42 cellular contexts compared by ENCODE assay signal in genomic region chr1:203210350-203210749, GRCh38. TPM values are rescaled to one million over a fixed set of nuclear protein-coding genes. Genes with fewer than 3 reads are reported as not detected.
"Had no signal": no experiment of that assay in that cellular context is flagged by ENCODE, and none has a peak within 500 bp of the region (broad histone marks: within the 10 kb centered on the region; RNA-seq: fewer than 3 reads in every experiment).

No MANE protein-coding gene starts in this region.

- DNase-seq: activated effector memory CD4-positive, alpha-beta T cell treated with anti-CD3 and anti-CD28 coated beads, Interleukin-2, amount 50 U/mL, for 16 hours; activated effector memory CD4-positive, alpha-beta T cell treated with Interleukin-2 at 50 U/mL for 16 hours; activated gamma-delta T cell; activated gamma-delta T cell treated with Interleukin-2 at 50 U/mL for 16 hours; activated naive CD4-positive, alpha-beta T cell; activated naive CD4-positive, alpha-beta T cell treated with anti-CD3 and anti-CD28 coated beads for 36 hours; activated naive CD4-positive, alpha-beta T cell treated with anti-CD3 and anti-CD28 coated beads, Interleukin-2, amount 10 ng/mL, durations not matched to agents 7 days and 5 days; activated naive CD4-positive, alpha-beta T cell treated with anti-CD3 and anti-CD28 coated beads, Interleukin-2, amount 50 U/mL, for 16 hours; activated naive CD4-positive, alpha-beta T cell treated with Interleukin-2 at 50 U/mL for 16 hours; activated naive CD8-positive, alpha-beta T cell treated with anti-CD3 and anti-CD28 coated beads for 36 hours; activated naive CD8-positive, alpha-beta T cell treated with anti-CD3 and anti-CD28 coated beads, Interleukin-2, amount 10 ng/mL, durations not matched to agents 7 days and 5 days; activated naive CD8-positive, alpha-beta T cell treated with anti-CD3 and anti-CD28 coated beads, Interleukin-2, amount 50 U/mL, for 24 hours; activated T-cell treated with anti-CD3 and anti-CD28 coated beads, Interleukin-2, amount 50 U/mL, for 48 hours; activated T-cell treated with anti-CD3 and anti-CD28 coated beads, Interleukin-2, amount 50 U/mL, for 72 hours; adrenal gland; amniotic stem cell; amygdala; anterior cingulate cortex; aorta; body of pancreas; brain microvascular endothelial cell; caudate nucleus; central memory CD4-positive, alpha-beta T cell; cerebellar nuclear complex; colonic mucosa had no signal

- H3K9me3 ChIP-seq: adrenal gland, ascending aorta, body of pancreas, breast epithelium, colonic mucosa had no signal

- H3K27me3 Mint-ChIP-seq: activated naive CD4-positive, alpha-beta T cell treated with anti-CD3 and anti-CD28 coated beads, Interleukin-2, amount 50 U/mL, for 24 hours; activated naive CD8-positive, alpha-beta T cell; activated naive CD8-positive, alpha-beta T cell treated with anti-CD3 and anti-CD28 coated beads for 36 hours had no signal

- FAIRE-seq: astrocyte, bronchial epithelial cell, colon had no signal

- H3K4me1 Mint-ChIP-seq: activated naive CD4-positive, alpha-beta T cell treated with anti-CD3 and anti-CD28 coated beads, Interleukin-2, amount 10 ng/mL, durations not matched to agents 7 days and 5 days; activated naive CD4-positive, alpha-beta T cell treated with anti-CD3 and anti-CD28 coated beads, Interleukin-2, amount 50 U/mL, for 24 hours; activated naive CD8-positive, alpha-beta T cell treated with anti-CD3 and anti-CD28 coated beads for 36 hours; activated naive CD8-positive, alpha-beta T cell treated with anti-CD3 and anti-CD28 coated beads, Interleukin-2, amount 50 U/mL, for 24 hours; activated T-helper 17 cell treated with anti-CD3 and anti-CD28 coated beads, Interleukin-2, amount 50 U/mL, for 72 hours; central memory CD8-positive, alpha-beta T cell had no signal

- H3K27ac Mint-ChIP-seq: activated naive CD4-positive, alpha-beta T cell treated with anti-CD3 and anti-CD28 coated beads for 36 hours; activated naive CD4-positive, alpha-beta T cell treated with anti-CD3 and anti-CD28 coated beads, Interleukin-2, amount 10 ng/mL, durations not matched to agents 7 days and 5 days; activated naive CD4-positive, alpha-beta T cell treated with anti-CD3 and anti-CD28 coated beads, Interleukin-2, amount 50 U/mL, for 24 hours; activated naive CD4-positive, alpha-beta T cell treated with anti-CD3 and anti-CD28 coated beads, Interleukin-2, amount 50 U/mL, for 72 hours; activated naive CD8-positive, alpha-beta T cell; activated naive CD8-positive, alpha-beta T cell treated with anti-CD3 and anti-CD28 coated beads for 36 hours; activated naive CD8-positive, alpha-beta T cell treated with anti-CD3 and anti-CD28 coated beads, Interleukin-2, amount 10 ng/mL, durations not matched to agents 7 days and 5 days; activated naive CD8-positive, alpha-beta T cell treated with anti-CD3 and anti-CD28 coated beads, Interleukin-2, amount 50 U/mL, for 24 hours; activated T-cell treated with anti-CD3 and anti-CD28 coated beads, Interleukin-2, amount 50 U/mL, for 72 hours; activated T-helper 1 cell treated with anti-CD3 and anti-CD28 coated beads, Interleukin-12 subunit alpha, Interleukin-12 subunit beta, Interleukin-2, Interleukin-4 antibody, amounts not matched to agents 30 ng/mL and 10 ng/mL and 1 ng/mL, durations not matched to agents 14 hours and 24 hours and 36 hours; activated T-helper 17 cell treated with anti-CD3 and anti-CD28 coated beads, Interleukin-2, amount 50 U/mL, for 72 hours; activated T-helper 2 cell treated with anti-CD3 and anti-CD28 coated beads, Interferon-gamma antibody, Interleukin-2, Interleukin-4, amounts not matched to agents 10 μg/mL and 5 μg/mL and 100 μg/mL, durations not matched to agents 14 hours and 24 hours and 36 hours; brain had no signal

- H3K27ac ChIP-seq: adrenal gland, ascending aorta, body of pancreas, brain microvascular endothelial cell, breast epithelium, cardiac muscle cell, colonic mucosa had no signal

- H3K4me3 ChIP-seq: adrenal gland, ascending aorta, body of pancreas, breast epithelium, cardiac muscle cell, colonic mucosa had no signal

- ATAC-seq: activated naive CD4-positive, alpha-beta T cell treated with anti-CD3 and anti-CD28 coated beads, Interleukin-2, amount 50 U/mL, for 72 hours; activated naive CD8-positive, alpha-beta T cell treated with anti-CD3 and anti-CD28 coated beads, Interleukin-2, amount 50 U/mL, for 24 hours; activated T-cell treated with anti-CD3 and anti-CD28 coated beads, Interleukin-2, amount 50 U/mL, for 72 hours; activated T-helper 17 cell treated with anti-CD3 and anti-CD28 coated beads, Interleukin-2, amount 50 U/mL, for 72 hours; body of pancreas had no signal

- H3K9me3 Mint-ChIP-seq: activated naive CD4-positive, alpha-beta T cell treated with anti-CD3 and anti-CD28 coated beads for 36 hours; activated naive CD4-positive, alpha-beta T cell treated with anti-CD3 and anti-CD28 coated beads, Interleukin-2, amount 10 ng/mL, durations not matched to agents 7 days and 5 days; activated naive CD4-positive, alpha-beta T cell treated with anti-CD3 and anti-CD28 coated beads, Interleukin-2, amount 50 U/mL, for 24 hours; activated naive CD4-positive, alpha-beta T cell treated with anti-CD3 and anti-CD28 coated beads, Interleukin-2, amount 50 U/mL, for 72 hours; activated naive CD8-positive, alpha-beta T cell treated with anti-CD3 and anti-CD28 coated beads for 36 hours; activated naive CD8-positive, alpha-beta T cell treated with anti-CD3 and anti-CD28 coated beads, Interleukin-2, amount 10 ng/mL, durations not matched to agents 7 days and 5 days; activated naive CD8-positive, alpha-beta T cell treated with anti-CD3 and anti-CD28 coated beads, Interleukin-2, amount 50 U/mL, for 24 hours; activated T-cell treated with anti-CD3 and anti-CD28 coated beads, Interleukin-2, amount 50 U/mL, for 72 hours; activated T-helper 1 cell treated with anti-CD3 and anti-CD28 coated beads, Interleukin-12 subunit alpha, Interleukin-12 subunit beta, Interleukin-2, Interleukin-4 antibody, amounts not matched to agents 30 ng/mL and 10 ng/mL and 1 ng/mL, durations not matched to agents 14 hours and 24 hours and 36 hours; activated T-helper 17 cell treated with anti-CD3 and anti-CD28 coated beads, Interleukin-2, amount 50 U/mL, for 72 hours; activated T-helper 2 cell treated with anti-CD3 and anti-CD28 coated beads, Interferon-gamma antibody, Interleukin-2, Interleukin-4, amounts not matched to agents 10 μg/mL and 5 μg/mL and 100 μg/mL, durations not matched to agents 14 hours and 24 hours and 36 hours; central memory CD8-positive, alpha-beta T cell had no signal

- H3K27me3 ChIP-seq: adrenal gland, ascending aorta, body of pancreas, breast epithelium, cardiac muscle cell, colonic mucosa had no signal

- H3K4me1 ChIP-seq: adrenal gland, ascending aorta, body of pancreas, breast epithelium, colonic mucosa had no signal

- H3K4me3 Mint-ChIP-seq: activated naive CD4-positive, alpha-beta T cell treated with anti-CD3 and anti-CD28 coated beads for 36 hours; activated naive CD4-positive, alpha-beta T cell treated with anti-CD3 and anti-CD28 coated beads, Interleukin-2, amount 10 ng/mL, durations not matched to agents 7 days and 5 days; activated naive CD4-positive, alpha-beta T cell treated with anti-CD3 and anti-CD28 coated beads, Interleukin-2, amount 50 U/mL, for 24 hours; activated naive CD8-positive, alpha-beta T cell; activated naive CD8-positive, alpha-beta T cell treated with anti-CD3 and anti-CD28 coated beads for 36 hours; activated naive CD8-positive, alpha-beta T cell treated with anti-CD3 and anti-CD28 coated beads, Interleukin-2, amount 10 ng/mL, durations not matched to agents 7 days and 5 days; activated naive CD8-positive, alpha-beta T cell treated with anti-CD3 and anti-CD28 coated beads, Interleukin-2, amount 50 U/mL, for 24 hours; activated T-cell treated with anti-CD3 and anti-CD28 coated beads, Interleukin-2, amount 50 U/mL, for 72 hours; activated T-helper 1 cell treated with anti-CD3 and anti-CD28 coated beads, Interleukin-12 subunit alpha, Interleukin-12 subunit beta, Interleukin-2, Interleukin-4 antibody, amounts not matched to agents 30 ng/mL and 10 ng/mL and 1 ng/mL, durations not matched to agents 14 hours and 24 hours and 36 hours; activated T-helper 17 cell treated with anti-CD3 and anti-CD28 coated beads, Interleukin-2, amount 50 U/mL, for 72 hours; brain; central memory CD8-positive, alpha-beta T cell had no signal

- H3K36me3 ChIP-seq: adrenal gland, ascending aorta, brain microvascular endothelial cell, breast epithelium, cardiac muscle cell, colonic mucosa had no signal

- H3K36me3 Mint-ChIP-seq: activated naive CD4-positive, alpha-beta T cell treated with anti-CD3 and anti-CD28 coated beads, Interleukin-2, amount 10 ng/mL, durations not matched to agents 7 days and 5 days; activated naive CD4-positive, alpha-beta T cell treated with anti-CD3 and anti-CD28 coated beads, Interleukin-2, amount 50 U/mL, for 24 hours; activated naive CD4-positive, alpha-beta T cell treated with anti-CD3 and anti-CD28 coated beads, Interleukin-2, amount 50 U/mL, for 72 hours; activated naive CD8-positive, alpha-beta T cell; activated naive CD8-positive, alpha-beta T cell treated with anti-CD3 and anti-CD28 coated beads for 36 hours; activated naive CD8-positive, alpha-beta T cell treated with anti-CD3 and anti-CD28 coated beads, Interleukin-2, amount 10 ng/mL, durations not matched to agents 7 days and 5 days; brain had no signal

RNA-seq across cellular contexts. Expression of gene CHIT1, which starts 19.1 kb away (rescaled TPM):
- total RNA-seq: ascending aorta, astrocyte, cardiac septum, chondrocyte had no signal
- polyA plus RNA-seq: cardiac muscle cell had no signal

RNA-seq across cellular contexts. Expression of gene CHI3L1, which starts 23.8 kb away (rescaled TPM):
- total RNA-seq: activated naive CD8-positive, alpha-beta T cell treated with anti-CD3 and anti-CD28 coated beads for 36 hours; activated T-cell treated with anti-CD3 and anti-CD28 coated beads, Interleukin-2, amount 50 U/mL, for 72 hours; activated T-helper 1 cell treated with anti-CD3 and anti-CD28 coated beads, Interleukin-12 subunit alpha, Interleukin-12 subunit beta, Interleukin-2, Interleukin-4 antibody, amounts not matched to agents 30 ng/mL and 10 ng/mL and 1 ng/mL, durations not matched to agents 14 hours and 24 hours and 36 hours; activated T-helper 17 cell treated with anti-CD3 and anti-CD28 coated beads, Interleukin-2, amount 50 U/mL, for 72 hours; activated T-helper 2 cell treated with anti-CD3 and anti-CD28 coated beads, Interferon-gamma antibody, Interleukin-2, Interleukin-4, amounts not matched to agents 10 μg/mL and 5 μg/mL and 100 μg/mL, durations not matched to agents 14 hours and 24 hours and 36 hours; cardiac muscle cell; chondrocyte had no signal

RNA-seq across cellular contexts. Expression of gene MYBPH, which starts 34.7 kb away (rescaled TPM):
- total RNA-seq: activated naive CD4-positive, alpha-beta T cell treated with anti-CD3 and anti-CD28 coated beads for 36 hours; activated naive CD4-positive, alpha-beta T cell treated with anti-CD3 and anti-CD28 coated beads, Interleukin-2, amount 50 U/mL, for 72 hours; activated naive CD8-positive, alpha-beta T cell treated with anti-CD3 and anti-CD28 coated beads for 36 hours; activated naive CD8-positive, alpha-beta T cell treated with anti-CD3 and anti-CD28 coated beads, Interleukin-2, amount 10 ng/mL, durations not matched to agents 7 days and 5 days; activated T-cell treated with anti-CD3 and anti-CD28 coated beads, Interleukin-2, amount 50 U/mL, for 72 hours; activated T-helper 1 cell treated with anti-CD3 and anti-CD28 coated beads, Interleukin-12 subunit alpha, Interleukin-12 subunit beta, Interleukin-2, Interleukin-4 antibody, amounts not matched to agents 30 ng/mL and 10 ng/mL and 1 ng/mL, durations not matched to agents 14 hours and 24 hours and 36 hours; activated T-helper 17 cell treated with anti-CD3 and anti-CD28 coated beads, Interleukin-2, amount 50 U/mL, for 72 hours; activated T-helper 2 cell treated with anti-CD3 and anti-CD28 coated beads, Interferon-gamma antibody, Interleukin-2, Interleukin-4, amounts not matched to agents 10 μg/mL and 5 μg/mL and 100 μg/mL, durations not matched to agents 14 hours and 24 hours and 36 hours; adrenal gland; aorta; ascending aorta; astrocyte; body of pancreas; bronchial epithelial cell; cardiac septum; cerebellum; chondrocyte; colonic mucosa had no signal
- polyA plus RNA-seq: aorta had no signal
